ENCODE assay signal across 1 cellular context in the genomic region with DNA sequence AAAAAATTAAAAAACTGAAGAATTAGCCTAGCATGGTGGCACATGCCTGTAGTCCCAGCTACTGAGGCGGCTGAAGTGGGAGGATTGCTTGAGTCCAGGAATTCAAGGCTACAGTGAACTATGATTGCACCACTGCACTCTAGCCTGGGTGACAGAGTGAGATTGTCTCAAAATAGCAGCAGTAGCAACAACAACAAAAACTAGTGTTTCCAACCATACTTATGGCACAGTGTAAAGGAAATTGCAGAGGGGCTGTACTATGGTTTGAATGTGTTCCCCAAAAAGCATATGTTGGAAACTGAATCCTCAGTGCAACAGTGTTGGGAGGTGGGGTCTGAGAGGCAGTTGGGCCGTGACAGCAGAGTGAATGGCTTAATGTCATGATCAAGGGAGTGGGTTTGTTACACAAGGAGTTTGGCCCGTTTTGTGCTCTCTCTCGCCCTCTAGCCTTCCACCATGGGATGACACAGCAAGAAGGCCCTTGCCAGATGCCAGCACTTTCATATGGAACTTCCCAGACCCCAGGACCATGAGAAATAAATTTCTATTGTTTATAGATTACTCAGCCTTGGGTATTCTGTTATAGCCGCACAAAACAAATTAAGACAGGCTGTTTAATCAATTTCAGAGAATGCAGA.
TF ChIP-seq lines count a peak whose summit lies in the region.

No MANE protein-coding gene starts in this region.

TF ChIP-seq in SK-N-SH, 30 proteins besides CTCF, POLR2A, EP300 and RAD21 (continued from another document):
- no peak for TF ChIP-seq PBX3 (IDR thresholded peaks at IDR 0.05)
